In the genomic region with DNA sequence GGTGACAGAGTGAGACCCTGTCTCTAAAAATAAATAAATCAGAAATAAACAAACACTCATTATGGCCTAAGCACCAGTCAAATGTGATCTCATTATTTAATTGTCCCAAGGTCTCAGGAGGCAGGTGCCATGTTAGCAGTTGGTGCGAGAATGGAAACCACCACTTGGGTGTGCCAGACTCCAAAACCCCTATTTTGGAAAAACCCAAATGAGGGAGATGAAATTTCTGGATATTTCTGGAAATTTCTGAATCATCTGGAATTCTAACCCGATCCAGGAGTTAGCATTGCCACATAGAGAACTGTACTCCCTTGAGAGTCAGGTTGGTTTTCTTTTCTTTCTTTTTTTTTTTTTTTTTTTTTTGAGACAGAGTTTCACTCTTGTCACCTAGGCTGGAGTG, we compare ENCODE assay signal across 27 cellular contexts.
A peak's percentile ranks its signal among the peaks of the same experiment; 100 is the strongest.
DNase-seq lines count a peak whose midpoint lies in the region; ATAC-seq and TF ChIP-seq lines count a peak whose summit lies in the region.
"Had no signal": no experiment of that assay in that cellular context is flagged by ENCODE, and none has a peak within 500 bp of the region (broad histone marks: within the 10 kb centered on the region; RNA-seq: fewer than 3 reads in every experiment).

No MANE protein-coding gene starts in this region.

- no peak overlapping the region for H3K27ac ChIP-seq in BLaER1
- no peak overlapping the region for H3K27ac ChIP-seq in foreskin keratinocyte
- H3K27ac ChIP-seq: colonic mucosa, gastroesophageal sphincter, left lung, sigmoid colon had no signal

- H4K20me1 ChIP-seq in BLaER1 (peaks cover 99% of the 10 kb centered on the region), Loucy (ENCODE audit: insufficient read depth, low read length, poor library complexity, severe bottlenecking) (peaks cover 36% of the 10 kb centered on the region)

- H3K27me3 ChIP-seq in BLaER1: no peaks in the 10 kb centered on the region
- H3K27me3 ChIP-seq in Loucy (ENCODE audit: insufficient read depth, low read length, poor library complexity, severe bottlenecking): no peaks in the 10 kb centered on the region
- H3K27me3 ChIP-seq in foreskin keratinocyte: no peaks in the 10 kb centered on the region
- H3K27me3 ChIP-seq: colonic mucosa, gastroesophageal sphincter, left lung, sigmoid colon had no signal

- no peak overlapping the region for H3K9ac ChIP-seq in BLaER1
- no peak overlapping the region for H3K9ac ChIP-seq in Loucy (ENCODE audit: low read depth, low read length, poor library complexity, severe bottlenecking)

- no peak overlapping the region for H2AFZ ChIP-seq in Loucy (ENCODE audit: low read length)

- H3K9me3 ChIP-seq in BLaER1: no peaks in the 10 kb centered on the region
- no peaks in the 10 kb centered on the region for H3K9me3 ChIP-seq in Loucy (ENCODE audit: insufficient read depth, low read depth, low read length)
- H3K9me3 ChIP-seq: colonic mucosa, gastroesophageal sphincter, left lung, prostate gland, sigmoid colon had no signal

- TF ChIP-seq CTCF in AG09309 (IDR thresholded peaks at IDR 0.05; ENCODE audit: control insufficient read depth, insufficient read depth, low read depth, low read length, missing control alignments) (peak; percentile 36), Loucy (conservative IDR thresholded peaks at IDR 0.05; ENCODE audit: low read length) (0 out of 2 replicates have a peak, but pooled peaks have one; percentile 20), foreskin keratinocyte (conservative IDR thresholded peaks at IDR 0.05) (peak; percentile 37)

- H3F3A ChIP-seq in Loucy (ENCODE audit: low read depth): no peaks in the 10 kb centered on the region

- H3K9me2 ChIP-seq in Loucy (replicated peaks; ENCODE audit: low read depth, low read length): no peaks in the 10 kb centered on the region

- no peak for ATAC-seq in foreskin keratinocyte
- ATAC-seq in HG02870 (IDR thresholded peaks at IDR 0.05; ENCODE audit: unreplicated experiment): no peak
- no peak for ATAC-seq in GM19351 (IDR thresholded peaks at IDR 0.05; ENCODE audit: unreplicated experiment)
- ATAC-seq: gastroesophageal sphincter, left lung had no signal

- DNase-seq in AG09309 (ENCODE audit: low read depth) (no peak), foreskin keratinocyte (no peak), DMS153 (lab: John Stamatoyannopoulos, UW) (no peak)
- DNase-seq: activated CD4-positive, alpha-beta T cell treated with anti-CD3 and anti-CD28 coated beads, Interleukin-2, amount 50 U/mL, for 48 hours; activated CD4-positive, CD25-positive, alpha-beta regulatory T cell; activated CD8-positive, alpha-beta memory T cell treated with anti-CD3 and anti-CD28 coated beads, Interleukin-2, amount 50 U/mL, for 4 hours; amygdala; colonic mucosa; DMS79; effector memory CD4-positive, alpha-beta T cell; erythroblast; hypothalamus; immature natural killer cell; Karpas-422; left lung; mesenchymal stem cell; MV-4-11; NCI-H2171 treated with DMSO at 0.1 percent for 48 hours; NCI-H526 treated with DMSO at 0.1 percent for 48 hours; sigmoid colon; stimulated activated naive CD4-positive, alpha-beta T cell treated with Interleukin-2 at 50 U/mL for 16 hours had no signal

- peak overlapping the region; percentile 51 for H3K4me2 ChIP-seq in BLaER1
- no peak overlapping the region for H3K4me2 ChIP-seq in Loucy (ENCODE audit: low read depth, low read length, poor library complexity, severe bottlenecking)

- peaks cover 81% of the 10 kb centered on the region for H3K79me2 ChIP-seq in Loucy (ENCODE audit: insufficient read depth, low read length)

- H3K4me3 ChIP-seq in AG09309 (ENCODE audit: control insufficient read depth, low read depth, low read length): no peak overlapping the region
- no peak overlapping the region for H3K4me3 ChIP-seq in BLaER1
- H3K4me3 ChIP-seq in Loucy (ENCODE audit: low read length, poor library complexity, severe bottlenecking): no peak overlapping the region
- H3K4me3 ChIP-seq: colonic mucosa, gastroesophageal sphincter, left lung, prostate gland, sigmoid colon had no signal

- peaks cover 13% of the 10 kb centered on the region; the same call in 1 of the 2 replicates for H3K36me3 ChIP-seq in BLaER1
- peaks cover 49% of the 10 kb centered on the region; the same call in 1 of the 2 replicates for H3K36me3 ChIP-seq in Loucy (ENCODE audit: insufficient read depth, low read length)
- H3K36me3 ChIP-seq: colonic mucosa, gastroesophageal sphincter, left lung, prostate gland, sigmoid colon had no signal

- peaks cover 35% of the 10 kb centered on the region for H3K4me1 ChIP-seq in BLaER1
- no peaks in the 10 kb centered on the region for H3K4me1 ChIP-seq in Loucy (ENCODE audit: insufficient read depth, low read length, poor library complexity, severe bottlenecking)
- H3K4me1 ChIP-seq in foreskin keratinocyte: no peaks in the 10 kb centered on the region
- H3K4me1 ChIP-seq: colonic mucosa, prostate gland had no signal
